Comparison of ENCODE assay signal across 1 cellular context in the genomic region with DNA sequence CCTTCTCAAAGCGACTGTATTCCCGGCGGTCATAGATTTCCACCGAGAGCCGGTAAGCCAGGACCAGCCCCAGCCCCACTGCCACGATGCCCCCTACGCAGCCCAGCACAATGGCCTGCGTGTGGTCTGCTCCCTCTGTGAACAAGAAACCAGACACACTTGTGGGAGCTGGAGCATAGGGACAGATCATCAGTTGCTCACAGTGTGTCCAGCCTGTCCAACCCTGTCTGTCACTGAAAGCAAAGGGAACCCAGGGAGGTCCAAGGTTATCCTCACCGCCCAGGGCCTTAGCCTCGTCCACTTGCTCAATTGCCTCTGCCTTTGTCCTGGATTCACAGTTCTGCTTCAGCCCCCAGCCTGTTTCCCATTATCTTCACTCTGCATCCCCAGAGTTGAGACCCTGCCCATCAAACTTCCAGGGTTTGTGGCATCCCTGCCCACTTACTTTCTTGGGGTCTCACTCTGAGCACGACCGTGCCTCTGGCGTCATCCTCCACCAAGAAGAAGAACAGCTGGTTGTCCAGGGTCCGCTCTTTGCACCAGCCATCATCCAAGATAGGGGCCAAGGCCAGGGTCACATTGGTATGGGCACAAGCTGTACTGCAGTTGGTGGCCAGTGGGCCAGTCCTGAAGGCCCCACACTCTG.
TF ChIP-seq lines count a peak whose summit lies in the region.

No MANE protein-coding gene starts in this region.

TF ChIP-seq in K562, 482 proteins besides CTCF, POLR2A, EP300 and RAD21:
- TF ChIP-seq, protein P1, sequence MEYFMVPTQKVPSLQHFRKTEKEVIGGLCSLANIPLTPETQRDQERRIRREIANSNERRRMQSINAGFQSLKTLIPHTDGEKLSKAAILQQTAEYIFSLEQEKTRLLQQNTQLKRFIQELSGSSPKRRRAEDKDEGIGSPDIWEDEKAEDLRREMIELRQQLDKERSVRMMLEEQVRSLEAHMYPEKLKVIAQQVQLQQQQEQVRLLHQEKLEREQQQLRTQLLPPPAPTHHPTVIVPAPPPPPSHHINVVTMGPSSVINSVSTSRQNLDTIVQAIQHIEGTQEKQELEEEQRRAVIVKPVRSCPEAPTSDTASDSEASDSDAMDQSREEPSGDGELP (CRISPR knock-in tag; IDR thresholded peaks at IDR 0.05; ENCODE audit: borderline replicate concordance) = 0 out of 2 replicates have a peak, but pooled peaks have one; percentile 1
- no peak for TF ChIP-seq THRA (IDR thresholded peaks at IDR 0.05)
- no peak for TF ChIP-seq FOXM1 (IDR thresholded peaks at IDR 0.05; ENCODE audit: low read depth)
- no peak for TF ChIP-seq FOXM1 (CRISPR knock-in tag; IDR thresholded peaks at IDR 0.05; ENCODE audit: low read depth)
- TF ChIP-seq SMAD3 (CRISPR knock-in tag; conservative IDR thresholded peaks at IDR 0.05) = no peak
- 0 out of 2 replicates have a peak, but pooled peaks have one; percentile 32 for TF ChIP-seq POLR2AphosphoS2 (IDR thresholded peaks at IDR 0.05; ENCODE audit: low read length)
